Comparison of ENCODE assay signal across 15 cellular contexts in genomic region chr7:130946110-130946509, GRCh38.
DNase-seq lines count a peak whose midpoint lies in the region; ATAC-seq, FAIRE-seq and TF ChIP-seq lines count a peak whose summit lies in the region.
"Had no signal": no experiment of that assay in that cellular context is flagged by ENCODE, and none has a peak within 500 bp of the region (broad histone marks: within the 10 kb centered on the region; RNA-seq: fewer than 3 reads in every experiment).

No MANE protein-coding gene starts in this region.

- DNase-seq in T-helper 2 cell treated with Interferon-gamma antibody and Interleukin-4, amounts not matched to agents 5 μg/mL and 100 μg/mL, for 36 hours (ENCODE audit: low spot score): no peak
- DNase-seq in T-helper 2 cell (no peak), K562 (ENCODE audit: extremely low read depth in 1 of 4, low spot score in 3 of 4) (no peak), gastrocnemius medialis (no peak), NCI-H510A (lab: John Stamatoyannopoulos, UW) (no peak), foreskin keratinocyte (no peak)
- DNase-seq: 8988T; activated CD8-positive, alpha-beta memory T cell treated with anti-CD3 and anti-CD28 coated beads, Interleukin-2, amount 50 U/mL, for 48 hours; endodermal cell; KG1; left colon; NCI-H1694; testis had no signal

- peak overlapping the region; percentile 9 for H3K4me3 Mint-ChIP-seq in T-helper 2 cell treated with Interferon-gamma antibody and Interleukin-4, amounts not matched to agents 5 μg/mL and 100 μg/mL, for 36 hours
- H3K4me3 Mint-ChIP-seq: endodermal cell had no signal

- H2AFZ ChIP-seq in OCI-LY3 (ENCODE audit: low read depth, low read length) (no peak overlapping the region), K562 (ENCODE audit: low read depth, low read length) (no peak overlapping the region)

- H3K27ac ChIP-seq in OCI-LY3 (ENCODE audit: low read length) (peak overlapping the region; percentile 90), K562 (ENCODE audit: extremely low read depth, low read depth, low read length) (no peak overlapping the region), gastrocnemius medialis (peak overlapping the region; percentile 91 to 97 (median 94)), foreskin keratinocyte (no peak overlapping the region)

- peaks cover 95% of the 10 kb centered on the region for H3K4me1 ChIP-seq in OCI-LY3 (ENCODE audit: low read length)
- H3K4me1 ChIP-seq in K562 (replicated peaks in 1 of 2; ENCODE audit: control insufficient read depth in 2 of 2, insufficient read depth in 2 of 2, low read length in 2 of 2): peaks cover 0 to 14% of the 10 kb centered on the region in 2 experiments; a peak in 3 of 5 replicates
- H3K4me1 ChIP-seq in gastrocnemius medialis: peaks cover 63 to 87% of the 10 kb centered on the region in 2 donors
- H3K4me1 ChIP-seq in foreskin keratinocyte: peaks cover 9% of the 10 kb centered on the region

- ATAC-seq in K562 (no peak), gastrocnemius medialis (no peak), foreskin keratinocyte (no peak), GM21367 (IDR thresholded peaks at IDR 0.05; ENCODE audit: unreplicated experiment) (no peak)
- ATAC-seq: left colon had no signal

- H3K27ac Mint-ChIP-seq in T-helper 2 cell treated with Interferon-gamma antibody and Interleukin-4, amounts not matched to agents 5 μg/mL and 100 μg/mL, for 36 hours: peak overlapping the region; percentile 21
- H3K27ac Mint-ChIP-seq: endodermal cell had no signal

- H3K36me3 Mint-ChIP-seq in T-helper 2 cell treated with Interferon-gamma antibody and Interleukin-4, amounts not matched to agents 5 μg/mL and 100 μg/mL, for 36 hours (ENCODE audit: low read depth): peaks cover 65% of the 10 kb centered on the region

- no TSS peak for BruUV-seq in K562 (replicated peaks; lab: Mats Ljungman, UMichigan)

- no peaks in the 10 kb centered on the region for H3K27me3 Mint-ChIP-seq in T-helper 2 cell treated with Interferon-gamma antibody and Interleukin-4, amounts not matched to agents 5 μg/mL and 100 μg/mL, for 36 hours (ENCODE audit: low read depth)

- WGBS in K562 (ENCODE audit: insufficient coverage, low coverage, missing lambda C conversion rate): 83% methylated on average over 1 of the region's 1 CpG

- H4K20me1 ChIP-seq in OCI-LY3 (ENCODE audit: insufficient read depth, low read length) (peaks cover 93% of the 10 kb centered on the region), K562 (replicated peaks; ENCODE audit: control insufficient read depth, insufficient read depth, low read length) (no peaks in the 10 kb centered on the region)

- no peaks in the 10 kb centered on the region for H3K27me3 ChIP-seq in OCI-LY3 (ENCODE audit: low read depth, low read length)
- H3K27me3 ChIP-seq in K562 (ENCODE audit: control insufficient read depth in 2 of 2, insufficient read depth in 2 of 2, low read length in 2 of 2): no peaks in the 10 kb centered on the region
- H3K27me3 ChIP-seq in gastrocnemius medialis: no peaks in the 10 kb centered on the region
- no peaks in the 10 kb centered on the region for H3K27me3 ChIP-seq in foreskin keratinocyte
- H3K27me3 ChIP-seq: testis had no signal

- H3K79me2 ChIP-seq in OCI-LY3 (ENCODE audit: low read length) (peaks cover 100% of the 10 kb centered on the region), K562 (ENCODE audit: control insufficient read depth, insufficient read depth, low read length) (peaks cover 3% of the 10 kb centered on the region; the same call in 1 of the 3 replicates)

- CTCF ChIA-PET in K562 (lab: Yijun Ruan, JAX; ENCODE audit: low intra/inter-chr PET ratio): no interaction called here

- in situ Hi-C loops in K562 (cut with MboI) (no loop called here), gastrocnemius medialis (cut with MboI; ENCODE audit: low sequenced_read_pairs in 4 of 4) (no loop called here)

- H3K9ac ChIP-seq in OCI-LY3 (ENCODE audit: low read length) (peak overlapping the region; percentile 76), K562 (ENCODE audit: insufficient read depth in 1 of 2, low read depth in 2 of 2, low read length in 2 of 2) (no peak overlapping the region)

- TF ChIP-seq POLR2A in K562 (conservative IDR thresholded peaks at IDR 0.05): no peak
- no peak for TF ChIP-seq POLR2A in gastrocnemius medialis (IDR thresholded peaks at IDR 0.05)

- no peak for FAIRE-seq in K562 (lab: Jason Lieb, UNC)

- intact Hi-C loops in K562 (cut with micrococcal nuclease): no loop called here
- intact Hi-C loops in gastrocnemius medialis (cut with DNase I; ENCODE audit: low total_unique reads): loop anchor here (10.0 kb wide), 1 partner anchor 1721 kb away; the partner anchor contains the start of gene AHCYL2

- TF ChIP-seq RAD21 in K562 (CRISPR knock-in tag; conservative IDR thresholded peaks at IDR 0.05 in 1 of 2, IDR thresholded peaks at IDR 0.05 in 1 of 2): no peak

- no peak for TF ChIP-seq EP300 in K562 (IDR thresholded peaks at IDR 0.05; ENCODE audit: low read length)

- POLR2A ChIA-PET in K562 (lab: Yijun Ruan, JAX): interaction anchor here (1.0 to 2.2 kb wide), 4 partner anchors 10 to 31 kb away, joined by 3 to 8 read pairs (median 4); no protein-coding TSS in a partner anchor

- H3K9me3 Mint-ChIP-seq in T-helper 2 cell treated with Interferon-gamma antibody and Interleukin-4, amounts not matched to agents 5 μg/mL and 100 μg/mL, for 36 hours: no peaks in the 10 kb centered on the region
- H3K9me3 Mint-ChIP-seq: endodermal cell had no signal

- no peaks in the 10 kb centered on the region for H3K9me1 ChIP-seq in K562 (ENCODE audit: control insufficient read depth, insufficient read depth, low read length)

- TF ChIP-seq CTCF in OCI-LY3 (IDR thresholded peaks at IDR 0.05; ENCODE audit: low read depth, low read length): no peak
- no peak for TF ChIP-seq CTCF in K562 (IDR thresholded peaks at IDR 0.05 in 2 of 3, conservative IDR thresholded peaks at IDR 0.05 in 1 of 3; ENCODE audit: insufficient read depth in 2 of 3, low read depth in 1 of 3, low read length in 3 of 3)
- TF ChIP-seq CTCF in gastrocnemius medialis (IDR thresholded peaks at IDR 0.05 in 4 of 5, conservative IDR thresholded peaks at IDR 0.05 in 1 of 5): no peak
- no peak for TF ChIP-seq CTCF in foreskin keratinocyte (conservative IDR thresholded peaks at IDR 0.05)

- H3K4me3 ChIP-seq in OCI-LY3 (ENCODE audit: low read length) (peak overlapping the region; percentile 83), K562 (no peak overlapping the region), gastrocnemius medialis (no peak overlapping the region)
- H3K4me3 ChIP-seq: testis had no signal

- H3K36me3 ChIP-seq in OCI-LY3 (replicated peaks; ENCODE audit: low read depth, low read length) (peaks cover 65% of the 10 kb centered on the region), K562 (ENCODE audit: control insufficient read depth, insufficient read depth, low read length) (no peaks in the 10 kb centered on the region), gastrocnemius medialis (peaks cover 0 to 2% of the 10 kb centered on the region in 2 donors)

- H3K4me1 Mint-ChIP-seq in T-helper 2 cell treated with Interferon-gamma antibody and Interleukin-4, amounts not matched to agents 5 μg/mL and 100 μg/mL, for 36 hours (ENCODE audit: low read depth): peaks cover 67% of the 10 kb centered on the region

- no peaks in the 10 kb centered on the region for H3K9me3 ChIP-seq in OCI-LY3 (ENCODE audit: insufficient read depth, low read length)
- H3K9me3 ChIP-seq in K562 (replicated peaks; ENCODE audit: control insufficient read depth, insufficient read depth, low read depth, low read length): no peaks in the 10 kb centered on the region
- H3K9me3 ChIP-seq in gastrocnemius medialis: no peaks in the 10 kb centered on the region
- H3K9me3 ChIP-seq: testis had no signal

- H3K4me2 ChIP-seq in OCI-LY3 (ENCODE audit: low read length) (peak overlapping the region; percentile 98), K562 (ENCODE audit: insufficient read depth, low read length) (no peak overlapping the region)

TF ChIP-seq in K562, 482 proteins besides CTCF, POLR2A, EP300 and RAD21 (continues in another document):
- TF ChIP-seq, protein P1, sequence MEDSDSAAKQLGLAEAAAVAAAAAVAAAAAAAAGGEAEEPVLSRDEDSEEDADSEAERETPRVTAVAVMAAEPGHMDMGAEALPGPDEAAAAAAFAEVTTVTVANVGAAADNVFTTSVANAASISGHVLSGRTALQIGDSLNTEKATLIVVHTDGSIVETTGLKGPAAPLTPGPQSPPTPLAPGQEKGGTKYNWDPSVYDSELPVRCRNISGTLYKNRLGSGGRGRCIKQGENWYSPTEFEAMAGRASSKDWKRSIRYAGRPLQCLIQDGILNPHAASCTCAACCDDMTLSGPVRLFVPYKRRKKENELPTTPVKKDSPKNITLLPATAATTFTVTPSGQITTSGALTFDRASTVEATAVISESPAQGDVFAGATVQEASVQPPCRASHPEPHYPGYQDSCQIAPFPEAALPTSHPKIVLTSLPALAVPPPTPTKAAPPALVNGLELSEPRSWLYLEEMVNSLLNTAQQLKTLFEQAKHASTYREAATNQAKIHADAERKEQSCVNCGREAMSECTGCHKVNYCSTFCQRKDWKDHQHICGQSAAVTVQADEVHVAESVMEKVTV (CRISPR knock-in tag; IDR thresholded peaks at IDR 0.05): no peak
- TF ChIP-seq C11orf30 (IDR thresholded peaks at IDR 0.05; ENCODE audit: low read depth): peak; percentile 67; the same call in 1 of the 2 replicates

Comparison
In these comparisons a context has a peak if more than half of its experiments do, and no peak if none do; other contexts are left out.
1. H3K27ac ChIP-seq: peak in OCI-LY3 (single experiment) and gastrocnemius medialis (4 of 4); none in K562 (single experiment) and foreskin keratinocyte (single experiment).